Comparison of ENCODE assay signal across 8 cellular contexts in genomic region chr6:137975058-137975940, GRCh38.
A peak's percentile ranks its signal among the peaks of the same experiment; 100 is the strongest.
DNase-seq lines count a peak whose midpoint lies in the region; ATAC-seq lines count a peak whose summit lies in the region.

No MANE protein-coding gene starts in this region.

- no peaks in the 10 kb centered on the region for H3K27me3 Mint-ChIP-seq in activated T-cell treated with anti-CD3 and anti-CD28 coated beads, Interleukin-2, amount 50 U/mL, for 24 hours

- peak overlapping the region; percentile 74 for H3K4me3 Mint-ChIP-seq in activated T-cell treated with anti-CD3 and anti-CD28 coated beads, Interleukin-2, amount 50 U/mL, for 24 hours

- ATAC-seq in activated naive CD4-positive, alpha-beta T cell treated with anti-CD3 and anti-CD28 coated beads, Interleukin-2, amount 50 U/mL, for 72 hours, result peak; percentile 64 to 66
- no peak for ATAC-seq in GM19023 (IDR thresholded peaks at IDR 0.05; ENCODE audit: unreplicated experiment)

- H3K27ac Mint-ChIP-seq in activated T-cell treated with anti-CD3 and anti-CD28 coated beads, Interleukin-2, amount 50 U/mL, for 24 hours, result peak overlapping the region; percentile 91
- peak overlapping the region; percentile 88 to 92 for H3K27ac Mint-ChIP-seq in activated naive CD4-positive, alpha-beta T cell treated with anti-CD3 and anti-CD28 coated beads, Interleukin-2, amount 50 U/mL, for 72 hours

- no peaks in the 10 kb centered on the region for H3K36me3 Mint-ChIP-seq in activated T-cell treated with anti-CD3 and anti-CD28 coated beads, Interleukin-2, amount 50 U/mL, for 24 hours (ENCODE audit: low read depth)
- peaks cover 0 to 11% of the 10 kb centered on the region in 2 donors for H3K36me3 Mint-ChIP-seq in activated naive CD4-positive, alpha-beta T cell treated with anti-CD3 and anti-CD28 coated beads, Interleukin-2, amount 50 U/mL, for 72 hours

- peaks cover 81% of the 10 kb centered on the region for H3K4me1 Mint-ChIP-seq in activated T-cell treated with anti-CD3 and anti-CD28 coated beads, Interleukin-2, amount 50 U/mL, for 24 hours (ENCODE audit: low read depth)

- no peaks in the 10 kb centered on the region for H3K9me3 Mint-ChIP-seq in activated T-cell treated with anti-CD3 and anti-CD28 coated beads, Interleukin-2, amount 50 U/mL, for 24 hours
- peaks cover 0 to 10% of the 10 kb centered on the region in 2 donors for H3K9me3 Mint-ChIP-seq in activated naive CD4-positive, alpha-beta T cell treated with anti-CD3 and anti-CD28 coated beads, Interleukin-2, amount 50 U/mL, for 72 hours

- no peak for DNase-seq in activated T-cell treated with anti-CD3 and anti-CD28 coated beads, Interleukin-2, amount 50 U/mL, for 24 hours
- DNase-seq in activated T-cell treated with anti-CD3 and anti-CD28 coated beads, Interleukin-2, amount 50 U/mL, for 48 hours, result no peak
- peak; percentile 26 for DNase-seq in HT1080 (ENCODE audit: low read depth)
- DNase-seq in activated naive CD4-positive, alpha-beta T cell treated with anti-CD3 and anti-CD28 coated beads, Interleukin-2, amount 50 U/mL, for 72 hours (ENCODE audit: low spot score in 2 of 2), result no peak
- DNase-seq in medulla oblongata (ENCODE audit: extremely low spot score), result peak; percentile 27
- no peak for DNase-seq in NCI-H1436 treated with DMSO at 0.1 percent for 48 hours (lab: John Stamatoyannopoulos, UW)
- DNase-seq in NCI-H2227 treated with DMSO at 0.1 percent for 48 hours (lab: John Stamatoyannopoulos, UW), result no peak

Comparison
In these comparisons a context has a peak if more than half of its experiments do, and no peak if none do; other contexts are left out.
1. DNase-seq: peak in HT1080 (single experiment) and medulla oblongata (single experiment); none in activated T-cell treated with anti-CD3 and anti-CD28 coated beads, Interleukin-2, amount 50 U/mL, for 24 hours (single experiment), activated T-cell treated with anti-CD3 and anti-CD28 coated beads, Interleukin-2, amount 50 U/mL, for 48 hours (0 of 2), activated naive CD4-positive, alpha-beta T cell treated with anti-CD3 and anti-CD28 coated beads, Interleukin-2, amount 50 U/mL, for 72 hours (0 of 2), NCI-H1436 treated with DMSO at 0.1 percent for 48 hours (single experiment) and NCI-H2227 treated with DMSO at 0.1 percent for 48 hours (single experiment).